ENCODE assay signal across 1 cellular context in genomic region chr16:51181495-51181795, GRCh38.
TF ChIP-seq lines count a peak whose summit lies in the region.

No MANE protein-coding gene starts in this region.

TF ChIP-seq in IMR-90, 13 proteins besides CTCF, POLR2A, EP300 and RAD21:
- TF ChIP-seq MXI1 (IDR thresholded peaks at IDR 0.05; ENCODE audit: borderline replicate concordance, low read depth, low read length) (no peak), NFE2L2 (IDR thresholded peaks at IDR 0.05; ENCODE audit: low read depth, low read length) (no peak), RFX5 (IDR thresholded peaks at IDR 0.05; ENCODE audit: low read depth, low read length) (no peak), SMC3 (IDR thresholded peaks at IDR 0.05; ENCODE audit: low read depth, low read length) (no peak)
